In the genomic region with DNA sequence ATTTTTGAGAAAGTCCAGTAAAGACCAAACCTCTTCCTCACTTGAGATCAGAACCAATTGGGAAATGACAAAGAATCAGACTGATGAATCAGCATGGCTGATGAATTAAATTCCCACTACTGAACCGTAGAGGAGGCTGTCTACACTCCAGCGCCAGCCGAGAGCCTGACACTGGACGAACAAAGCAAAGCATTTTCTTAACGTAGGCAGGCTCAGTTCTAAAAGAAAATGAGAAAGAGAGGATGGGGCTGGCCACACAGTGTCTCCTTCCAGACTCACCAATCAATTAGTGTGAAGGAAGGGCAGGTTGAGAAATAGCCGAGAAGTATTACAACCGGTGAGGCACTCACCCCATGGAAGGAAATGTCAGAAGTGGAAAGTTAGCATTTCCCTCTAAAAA, we compare ENCODE assay signal across 13 cellular contexts. TPM values are rescaled to one million over a fixed set of nuclear protein-coding genes. Genes with fewer than 3 reads are reported as not detected.
DNase-seq lines count a peak whose midpoint lies in the region; ATAC-seq and TF ChIP-seq lines count a peak whose summit lies in the region.
"Had no signal": no experiment of that assay in that cellular context is flagged by ENCODE, and none has a peak within 500 bp of the region (broad histone marks: within the 10 kb centered on the region; RNA-seq: fewer than 3 reads in every experiment).

No MANE protein-coding gene starts in this region.

- H3K27ac ChIP-seq in left lung, result peak overlapping the region; percentile 29 to 80
- H3K27ac ChIP-seq in stomach smooth muscle (ENCODE audit: low read length), result peak overlapping the region; percentile 62

- H3K9me3 ChIP-seq in left lung, result no peaks in the 10 kb centered on the region
- H3K9me3 ChIP-seq in stomach smooth muscle (ENCODE audit: control insufficient read depth in 2 of 2, low read length in 2 of 2), result no peaks in the 10 kb centered on the region

- no peak for ATAC-seq in left lung
- ATAC-seq: WTC11 had no signal

- no peak overlapping the region for H3K27ac Mint-ChIP-seq in progenitor cell of endocrine pancreas
- H3K27ac Mint-ChIP-seq: WTC11 had no signal

- H3K4me1 ChIP-seq in left lung (peaks cover 0 to 5% of the 10 kb centered on the region in 2 donors), stomach smooth muscle (ENCODE audit: control insufficient read depth, insufficient read depth, low read length) (peaks cover 9% of the 10 kb centered on the region)

- no peaks in the 10 kb centered on the region for H3K4me1 Mint-ChIP-seq in progenitor cell of endocrine pancreas (ENCODE audit: low read depth)
- H3K4me1 Mint-ChIP-seq: WTC11 had no signal

- no peak for TF ChIP-seq CTCF in left lung (IDR thresholded peaks at IDR 0.05)
- TF ChIP-seq CTCF in progenitor cell of endocrine pancreas (IDR thresholded peaks at IDR 0.05; ENCODE audit: unreplicated experiment), result no peak

- H3K9me3 Mint-ChIP-seq in progenitor cell of endocrine pancreas (ENCODE audit: low read depth), result no peaks in the 10 kb centered on the region
- H3K9me3 Mint-ChIP-seq: WTC11 had no signal

- H3K4me3 Mint-ChIP-seq in progenitor cell of endocrine pancreas (ENCODE audit: low read depth), result no peak overlapping the region
- H3K4me3 Mint-ChIP-seq: WTC11 had no signal

- DNase-seq in HK-2 (ENCODE audit: unreplicated experiment) (peak; percentile 40), dermis blood vessel endothelial cell (peak; percentile 41), left lung (no peak), progenitor cell of endocrine pancreas (ENCODE audit: low spot score, unreplicated experiment) (no peak), UCSD-AML1 (lab: John Stamatoyannopoulos, UW; ENCODE audit: unreplicated experiment) (no peak), epidermal melanocyte (ENCODE audit: insufficient read length, low spot score) (no peak)
- DNase-seq in activated CD4-positive, alpha-beta T cell treated with anti-CD3 and anti-CD28 coated beads for 1 hour, result no peak
- DNase-seq: activated gamma-delta T cell treated with Interleukin-2 at 50 U/mL for 16 hours; NCI-H82; stimulated activated CD4-positive, alpha-beta T cell treated with anti-CD3 and anti-CD28 coated beads, Interleukin-2, amount 100 ng/mL, for 24 hours had no signal

- no peaks in the 10 kb centered on the region for H3K36me3 Mint-ChIP-seq in progenitor cell of endocrine pancreas (ENCODE audit: insufficient read depth)
- H3K36me3 Mint-ChIP-seq: WTC11 had no signal

- no peaks in the 10 kb centered on the region for H3K27me3 Mint-ChIP-seq in progenitor cell of endocrine pancreas

- intact Hi-C loops in left lung (cut with DNase I), result no loop called here

- H3K27me3 ChIP-seq in left lung (no peaks in the 10 kb centered on the region), stomach smooth muscle (ENCODE audit: control insufficient read depth in 1 of 2, insufficient read depth in 2 of 2, low read length in 2 of 2) (no peaks in the 10 kb centered on the region)

- H3K9ac ChIP-seq in stomach smooth muscle (ENCODE audit: low read length in 2 of 2), result peak overlapping the region; percentile 43 to 63

- no peak overlapping the region for H3K4me3 ChIP-seq in left lung
- H3K4me3 ChIP-seq in stomach smooth muscle (ENCODE audit: low read length in 2 of 2), result peak overlapping the region; percentile 45 to 50
- H3K4me3 ChIP-seq: lung had no signal

- H3K36me3 ChIP-seq in left lung (no peaks in the 10 kb centered on the region), stomach smooth muscle (ENCODE audit: control insufficient read depth in 2 of 2, insufficient read depth in 2 of 2, low read length in 2 of 2) (no peaks in the 10 kb centered on the region)

RNA-seq across cellular contexts. Expression of a gene that starts 49.4 kb away (rescaled TPM):
- total RNA-seq in dermis blood vessel endothelial cell, result 75.4 and 81.2 TPM in 2 replicates
- 100 to 1,000 TPM in 1 of 2 donors, 10 to 100 TPM in 1; 87.5 to 127 TPM for total RNA-seq in left lung
- 6.4 and 7.8 TPM in 2 replicates for total RNA-seq in progenitor cell of endocrine pancreas

RNA-seq across cellular contexts. Expression of a gene that starts 49.4 kb away (rescaled TPM):
- 22.8 and 24.0 TPM in 2 replicates for total RNA-seq in dermis blood vessel endothelial cell
- total RNA-seq in left lung, result 10 to 100 TPM; 40.9 to 47.6 TPM
- 11.0 and 11.8 TPM in 2 replicates for total RNA-seq in progenitor cell of endocrine pancreas

Comparison
In these comparisons a context has a peak if more than half of its experiments do, and no peak if none do; other contexts are left out.
1. DNase-seq: peak in HK-2 (single experiment) and dermis blood vessel endothelial cell (single experiment); none in left lung (0 of 2), progenitor cell of endocrine pancreas (single experiment), activated CD4-positive, alpha-beta T cell treated with anti-CD3 and anti-CD28 coated beads for 1 hour (single experiment), UCSD-AML1 (single experiment) and epidermal melanocyte (single experiment).
2. H3K4me3 ChIP-seq: peak in stomach smooth muscle (2 of 2); none in left lung (0 of 2).